31 cellular contexts compared by ENCODE assay signal in genomic region chr9:68496356-68496755, GRCh38. TPM values are rescaled to one million over a fixed set of nuclear protein-coding genes. Genes with fewer than 3 reads are reported as not detected.
"Had no signal": no experiment of that assay in that cellular context is flagged by ENCODE, and none has a peak within 500 bp of the region (broad histone marks: within the 10 kb centered on the region; RNA-seq: fewer than 3 reads in every experiment).

No MANE protein-coding gene starts in this region.

- H3K27me3 ChIP-seq: brain microvascular endothelial cell, neutrophil, pancreas, upper lobe of left lung had no signal

- H3K27ac ChIP-seq: brain microvascular endothelial cell, epithelial cell of prostate, neutrophil, pancreas, psoas muscle, skin epidermis, upper lobe of left lung had no signal

- H3K4me3 ChIP-seq: pancreas, psoas muscle, skin epidermis, upper lobe of left lung had no signal

- ATAC-seq: activated naive CD4-positive, alpha-beta T cell treated with anti-CD3 and anti-CD28 coated beads, Interleukin-2, amount 50 U/mL, for 72 hours; activated T-helper 17 cell treated with anti-CD3 and anti-CD28 coated beads, Interleukin-2, amount 50 U/mL, for 72 hours; left ventricle myocardium superior; pancreas; psoas muscle; right cardiac atrium; stimulated activated effector memory CD8-positive, alpha-beta T cell treated with anti-CD3 and anti-CD28 coated beads, Interleukin-12 subunit alpha, Interleukin-12 subunit beta, amount 100 ng/mL, for 72 hours; stimulated activated naive CD8-positive, alpha-beta T cell treated with anti-CD3 and anti-CD28 coated beads, Interleukin-15, amount 100 ng/mL, for 72 hours; WTC11 had no signal

- FAIRE-seq: colon, frontal cortex, islet of Langerhans, pancreas had no signal

- H3K36me3 ChIP-seq: brain microvascular endothelial cell, neutrophil, pancreas, upper lobe of left lung had no signal

- DNase-seq: activated CD4-positive, alpha-beta T cell treated with anti-CD3 and anti-CD28 coated beads, Interleukin-2, amount 50 U/mL, for 4 hours; activated CD8-positive, alpha-beta memory T cell treated with anti-CD3 and anti-CD28 coated beads for 24 hours; activated CD8-positive, alpha-beta memory T cell treated with anti-CD3 and anti-CD28 coated beads, Interleukin-2, amount 50 U/mL, for 4 hours; activated T-cell treated with anti-CD3 and anti-CD28 coated beads, Interleukin-2, amount 50 U/mL, for 24 hours; aorta; brain microvascular endothelial cell; caudate nucleus; endodermal cell; hypothalamus; left ventricle myocardium superior; mammary epithelial cell; midbrain; pancreas; psoas muscle; right cardiac atrium; stimulated activated CD4-positive, alpha-beta T cell treated with anti-CD3 and anti-CD28 coated beads, Interleukin-1b, Interleukin-23, amount 100 ng/mL, for 48 hours; stimulated activated naive CD8-positive, alpha-beta T cell treated with anti-CD3 and anti-CD28 coated beads, Interleukin-15, amount 100 ng/mL, for 72 hours; T-helper 9 cell; upper lobe of left lung had no signal

- H3K9me3 ChIP-seq: neutrophil, pancreas, psoas muscle, upper lobe of left lung had no signal

RNA-seq across cellular contexts. Expression of gene TMEM252, which starts 44.3 kb away (rescaled TPM):
- total RNA-seq: activated naive CD4-positive, alpha-beta T cell treated with anti-CD3 and anti-CD28 coated beads, Interleukin-2, amount 50 U/mL, for 72 hours; activated T-helper 17 cell treated with anti-CD3 and anti-CD28 coated beads, Interleukin-2, amount 50 U/mL, for 72 hours; aorta; endodermal cell; frontal cortex; left ventricle myocardium superior; mammary epithelial cell; pancreas; psoas muscle; right cardiac atrium; T-helper 1 cell treated with Interleukin-12 subunit alpha and Interleukin-12 subunit beta and Interleukin-4 antibody, amounts not matched to agents 30 ng/mL and 1 ng/mL, for 36 hours; temporal lobe; upper lobe of left lung; WTC11 had no signal
- polyA plus RNA-seq: mammary epithelial cell, pancreas, psoas muscle had no signal
